In the genomic region with DNA sequence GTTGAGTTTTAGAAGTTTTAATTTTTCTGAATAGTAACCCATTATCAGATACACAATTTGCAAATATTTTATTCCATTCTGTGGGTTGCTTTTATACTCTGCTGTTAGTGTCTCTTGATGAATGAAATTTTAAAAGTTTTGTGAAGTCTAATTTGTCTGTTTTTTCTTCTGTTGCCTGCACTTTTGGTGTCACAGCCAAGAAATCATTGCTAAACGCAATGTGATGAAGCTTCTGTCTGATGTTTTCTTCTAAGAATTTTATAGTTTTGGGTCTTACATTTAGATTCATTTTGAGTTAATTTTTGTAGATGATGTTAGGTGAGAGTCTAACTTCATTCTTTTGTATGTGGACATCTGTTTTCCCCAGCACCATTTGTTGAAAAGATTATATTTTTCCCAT, we compare ENCODE assay signal across 8 cellular contexts.
"Had no signal": no experiment of that assay in that cellular context is flagged by ENCODE, and none has a peak within 500 bp of the region (broad histone marks: within the 10 kb centered on the region; RNA-seq: fewer than 3 reads in every experiment).

No MANE protein-coding gene starts in this region.

- H3K4me3 ChIP-seq: GM12878 had no signal

- DNase-seq: GDM1, GF-D8 had no signal

- ATAC-seq: GM12878 had no signal

- FAIRE-seq: G401.6, GM12878, GM12891, GM12892, GM18507, GM19239 had no signal
